Comparison of ENCODE assay signal across 12 cellular contexts in the genomic region with DNA sequence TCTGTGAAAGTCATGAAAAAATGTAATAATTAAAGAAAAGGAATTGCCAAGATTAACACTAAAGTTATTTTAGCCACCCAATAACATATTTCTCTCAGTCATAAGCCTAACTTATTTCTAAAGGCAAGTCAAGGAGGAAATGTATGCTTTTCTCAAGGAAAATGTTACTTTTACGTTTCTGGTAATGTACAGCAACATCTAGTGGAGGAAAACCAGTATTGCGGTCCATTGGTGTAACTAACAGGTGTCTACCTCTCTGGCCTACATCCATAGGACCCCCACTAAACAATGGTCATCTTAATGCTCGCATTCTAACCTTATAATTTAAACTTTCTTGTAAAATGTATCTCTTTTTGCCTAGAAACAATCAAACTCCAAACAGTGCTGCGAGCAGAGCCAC.
DNase-seq lines count a peak whose midpoint lies in the region; ATAC-seq and TF ChIP-seq lines count a peak whose summit lies in the region.
"Had no signal": no experiment of that assay in that cellular context is flagged by ENCODE, and none has a peak within 500 bp of the region (broad histone marks: within the 10 kb centered on the region; RNA-seq: fewer than 3 reads in every experiment).

No MANE protein-coding gene starts in this region.

- H4K20me1 ChIP-seq in Loucy (ENCODE audit: insufficient read depth, low read length, poor library complexity, severe bottlenecking), result no peaks in the 10 kb centered on the region
- no peaks in the 10 kb centered on the region for H4K20me1 ChIP-seq in neural cell (ENCODE audit: insufficient read depth)

- no peak overlapping the region for H2AFZ ChIP-seq in Loucy (ENCODE audit: low read length)
- H2AFZ ChIP-seq in neural cell (ENCODE audit: low read depth, low read length), result no peak overlapping the region

- H3K27me3 ChIP-seq in Loucy (ENCODE audit: insufficient read depth, low read length, poor library complexity, severe bottlenecking) (no peaks in the 10 kb centered on the region), neural cell (ENCODE audit: insufficient read depth, low read depth, low read length) (no peaks in the 10 kb centered on the region)
- H3K27me3 ChIP-seq: tibial nerve had no signal

- H3K4me2 ChIP-seq in Loucy (ENCODE audit: low read depth, low read length, poor library complexity, severe bottlenecking), result no peak overlapping the region
- H3K4me2 ChIP-seq in neural cell (ENCODE audit: low read length), result no peak overlapping the region

- TF ChIP-seq EP300 in neural cell (conservative IDR thresholded peaks at IDR 0.05; ENCODE audit: poor library complexity, severe bottlenecking), result no peak

- no peaks in the 10 kb centered on the region for H3K4me1 ChIP-seq in Loucy (ENCODE audit: insufficient read depth, low read length, poor library complexity, severe bottlenecking)
- H3K4me1 ChIP-seq: tibial nerve had no signal

- ATAC-seq in GM19463 (IDR thresholded peaks at IDR 0.05; ENCODE audit: unreplicated experiment) (no peak), HG02623 (IDR thresholded peaks at IDR 0.05; ENCODE audit: unreplicated experiment) (no peak)
- ATAC-seq: esophagus mucosa had no signal

- H3K36me3 ChIP-seq in Loucy (ENCODE audit: insufficient read depth, low read length) (no peaks in the 10 kb centered on the region), neural cell (ENCODE audit: insufficient read depth, low read length) (no peaks in the 10 kb centered on the region)
- H3K36me3 ChIP-seq: tibial nerve had no signal

- H3K27ac ChIP-seq in neural cell (ENCODE audit: low read length), result no peak overlapping the region
- H3K27ac ChIP-seq: tibial nerve had no signal

- H3K79me2 ChIP-seq in Loucy (ENCODE audit: insufficient read depth, low read length), result no peaks in the 10 kb centered on the region
- no peaks in the 10 kb centered on the region for H3K79me2 ChIP-seq in neural cell (replicated peaks; ENCODE audit: insufficient read depth, low read length)

- peak; percentile 61 for TF ChIP-seq CTCF in Loucy (conservative IDR thresholded peaks at IDR 0.05; ENCODE audit: low read length)
- TF ChIP-seq CTCF in neural cell (IDR thresholded peaks at IDR 0.05; ENCODE audit: poor library complexity, severe bottlenecking), result peak; percentile 34

- H3K9me2 ChIP-seq in Loucy (replicated peaks; ENCODE audit: low read depth, low read length), result no peaks in the 10 kb centered on the region
- H3K9me2 ChIP-seq in neural cell (ENCODE audit: insufficient read depth, low read length), result no peaks in the 10 kb centered on the region

- H3F3A ChIP-seq in Loucy (ENCODE audit: low read depth) (no peaks in the 10 kb centered on the region), neural cell (ENCODE audit: insufficient read depth, low read length, poor library complexity, severe bottlenecking) (no peaks in the 10 kb centered on the region)

- peaks cover 22% of the 10 kb centered on the region; the same call in 1 of the 2 replicates for H3K9me3 ChIP-seq in Loucy (ENCODE audit: insufficient read depth, low read depth, low read length)
- H3K9me3 ChIP-seq in neural cell (ENCODE audit: low read length), result peaks cover 7% of the 10 kb centered on the region

- DNase-seq in NCI-H748 (lab: John Stamatoyannopoulos, UW; ENCODE audit: unreplicated experiment), result peak; percentile 13
- no peak for DNase-seq in NCI-H748 treated with DMSO at 0.1 percent for 48 hours (lab: John Stamatoyannopoulos, UW)
- DNase-seq in cerebellar cortex (ENCODE audit: low spot score), result peak; percentile 8
- no peak for DNase-seq in Ammon's horn (ENCODE audit: low spot score)
- DNase-seq: activated effector memory CD4-positive, alpha-beta T cell treated with Interleukin-2 at 50 U/mL for 16 hours; stimulated activated CD4-positive, alpha-beta T cell treated with anti-CD3 and anti-CD28 coated beads, Interleukin-1b, Interleukin-23, amount 100 ng/mL, for 48 hours had no signal

- TF ChIP-seq RAD21 in neural cell (conservative IDR thresholded peaks at IDR 0.05), result peak; percentile 37

- H3K4me3 ChIP-seq in Loucy (ENCODE audit: low read length, poor library complexity, severe bottlenecking) (no peak overlapping the region), neural cell (ENCODE audit: low read length) (no peak overlapping the region)
- H3K4me3 ChIP-seq: tibial nerve had no signal

- H3K9ac ChIP-seq in Loucy (ENCODE audit: low read depth, low read length, poor library complexity, severe bottlenecking) (no peak overlapping the region), neural cell (ENCODE audit: low read length) (no peak overlapping the region)

TF ChIP-seq in neural cell, 6 proteins besides CTCF, POLR2A, EP300 and RAD21:
- TF ChIP-seq POLR2AphosphoS5 (IDR thresholded peaks at IDR 0.05), result no peak
- TF ChIP-seq SMC3 (conservative IDR thresholded peaks at IDR 0.05; ENCODE audit: poor library complexity), result peak; percentile 48

Comparison
In these comparisons a context has a peak if more than half of its experiments do, and no peak if none do; other contexts are left out.
1. DNase-seq: peak in NCI-H748 (single experiment) and cerebellar cortex (single experiment); none in NCI-H748 treated with DMSO at 0.1 percent for 48 hours (single experiment) and Ammon's horn (single experiment).